ENCODE assay signal across 8 cellular contexts in genomic region chr17:1716076-1716911, GRCh38.
DNase-seq lines count a peak whose midpoint lies in the region; ATAC-seq, FAIRE-seq and TF ChIP-seq lines count a peak whose summit lies in the region.

No MANE protein-coding gene starts in this region.

- peak; percentile 95 for TF ChIP-seq POLR2A in GM19193 (IDR thresholded peaks at IDR 0.05; ENCODE audit: extremely low read depth, insufficient read depth, insufficient read length)

- DNase-seq in Ammon's horn (ENCODE audit: low spot score) (peak; percentile 100), NCI-H510A treated with DMSO at 0.1 percent for 48 hours (lab: John Stamatoyannopoulos, UW) (peak; percentile 99), kidney tubule cell (ENCODE audit: low spot score) (peak; percentile 100)
- peak; percentile 100 for DNase-seq in activated CD4-positive, alpha-beta T cell treated with anti-CD3 and anti-CD28 coated beads for 4 hours
- DNase-seq in stimulated activated CD4-positive, alpha-beta T cell treated with anti-CD3 and anti-CD28 coated beads, Interleukin-1b, Interleukin-23, amount 100 ng/mL, for 24 hours (ENCODE audit: low read depth in 4 of 4, low spot score in 1 of 4) = peak; percentile 95 to 100 (median 100)

- peak; percentile 73 for ATAC-seq in HG03439 (IDR thresholded peaks at IDR 0.05; ENCODE audit: unreplicated experiment)

- FAIRE-seq in colon (lab: Jason Lieb, UNC) = peak; percentile 43

Comparison
In these comparisons a context has a peak if more than half of its experiments do, and no peak if none do; other contexts are left out.
1. Peak in every context shown above with its lines: DNase-seq and ATAC-seq.